10 cellular contexts compared by ENCODE assay signal in genomic region chr2:201647431-201647830, GRCh38. TPM values are rescaled to one million over a fixed set of nuclear protein-coding genes. Genes with fewer than 3 reads are reported as not detected.
"Had no signal": no experiment of that assay in that cellular context is flagged by ENCODE, and none has a peak within 500 bp of the region (broad histone marks: within the 10 kb centered on the region; RNA-seq: fewer than 3 reads in every experiment).

No MANE protein-coding gene starts in this region.

- H3K4me3 ChIP-seq: GM23248, HAP-1 had no signal

- ATAC-seq: HCT116 had no signal

- H3K4me3 Mint-ChIP-seq: IgD-negative memory B cell had no signal

- H3K36me3 ChIP-seq: HAP-1 had no signal

- H3K27ac Mint-ChIP-seq: IgD-negative memory B cell had no signal

- H3K9ac ChIP-seq: GM23248 had no signal

- H2AFZ ChIP-seq: GM23248 had no signal

- H3K36me3 Mint-ChIP-seq: IgD-negative memory B cell had no signal

- DNase-seq: GM23248, GOT3, H7, KG1 had no signal

- H3K9me3 Mint-ChIP-seq: IgD-negative memory B cell had no signal

- FAIRE-seq: HTR-8/SVneo had no signal

- H3K4me1 ChIP-seq: HAP-1 had no signal

- H3K9me3 ChIP-seq: HAP-1 had no signal

- H3K27ac ChIP-seq: GM23248 had no signal

RNA-seq across cellular contexts. Expression of gene MPP4, which starts 51.0 kb away (rescaled TPM):
- total RNA-seq: H4, H7, HT-29 had no signal
- polyA plus RNA-seq: IgD-negative memory B cell had no signal
